In the genomic region with DNA sequence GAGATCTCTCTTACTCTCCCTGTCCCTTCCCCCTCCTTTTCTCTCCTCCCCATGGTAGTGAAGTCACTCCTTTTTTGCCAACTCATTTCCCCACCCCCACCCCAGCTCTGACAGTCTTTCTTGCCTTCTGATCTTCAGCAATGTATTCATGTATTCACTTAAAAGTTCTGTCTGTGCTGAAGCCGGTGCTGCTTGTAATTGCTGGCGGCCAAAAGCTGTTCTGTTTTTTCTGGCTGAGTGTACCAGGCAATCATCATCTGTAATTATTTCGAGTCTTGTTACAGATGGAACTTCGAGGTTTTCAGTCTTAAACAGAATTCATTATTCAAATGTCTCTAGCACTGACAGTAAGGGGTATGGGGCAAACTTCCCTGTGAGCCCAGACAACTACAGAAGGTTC, we compare ENCODE assay signal across 24 cellular contexts.
"Had no signal": no experiment of that assay in that cellular context is flagged by ENCODE, and none has a peak within 500 bp of the region (broad histone marks: within the 10 kb centered on the region; RNA-seq: fewer than 3 reads in every experiment).

No MANE protein-coding gene starts in this region.

- H3K4me3 Mint-ChIP-seq: naive thymus-derived CD4-positive, alpha-beta T cell; nephron progenitor cell; stimulated activated memory B cell treated with anti-CD40 and anti-IgM and Interleukin-4, amounts not matched to agents 10 μg/mL and 1 μg/mL and 100 μg/mL, for 72 hours; stimulated activated naive CD8-positive, alpha-beta T cell treated with anti-CD3 and anti-CD28 coated beads, Interleukin-15, Interleukin-2, amounts not matched to agents 100 ng/mL and 50 ng/mL, for 24 hours had no signal

- H3K4me1 ChIP-seq: psoas muscle, right lobe of liver, spleen, testis, upper lobe of right lung, vagina had no signal

- H3K27ac ChIP-seq: hepatocyte, neutrophil, psoas muscle, right lobe of liver, spleen, testis, tibial nerve, upper lobe of right lung, vagina had no signal

- H2AFZ ChIP-seq: hepatocyte had no signal

- ATAC-seq: left colon; left ventricle myocardium superior; naive thymus-derived CD4-positive, alpha-beta T cell; psoas muscle; right lobe of liver; stimulated activated memory B cell treated with anti-CD40 and anti-IgM and Interleukin-4, amounts not matched to agents 10 μg/mL and 1 μg/mL and 100 μg/mL, for 72 hours had no signal

- H3K4me3 ChIP-seq: hepatocyte, lung, psoas muscle, right lobe of liver, spleen, testis, tibial nerve, upper lobe of right lung, vagina had no signal

- H3K9me3 ChIP-seq: neutrophil, psoas muscle, right lobe of liver, spleen, testis, upper lobe of right lung, vagina had no signal

- H3K27ac Mint-ChIP-seq: nephron progenitor cell; stimulated activated memory B cell treated with anti-CD40 and anti-IgM and Interleukin-4, amounts not matched to agents 10 μg/mL and 1 μg/mL and 100 μg/mL, for 72 hours; stimulated activated naive CD8-positive, alpha-beta T cell treated with anti-CD3 and anti-CD28 coated beads, Interleukin-15, Interleukin-2, amounts not matched to agents 100 ng/mL and 50 ng/mL, for 24 hours had no signal

- H3K4me1 Mint-ChIP-seq: naive thymus-derived CD4-positive, alpha-beta T cell; stimulated activated memory B cell treated with anti-CD40 and anti-IgM and Interleukin-4, amounts not matched to agents 10 μg/mL and 1 μg/mL and 100 μg/mL, for 72 hours had no signal

- H3K36me3 Mint-ChIP-seq: naive thymus-derived CD4-positive, alpha-beta T cell; stimulated activated memory B cell treated with anti-CD40 and anti-IgM and Interleukin-4, amounts not matched to agents 10 μg/mL and 1 μg/mL and 100 μg/mL, for 72 hours had no signal

- DNase-seq: effector CD4-positive, alpha-beta T cell; foreskin melanocyte; head of caudate nucleus; left colon; left ventricle myocardium superior; mesenchymal stem cell; naive thymus-derived CD4-positive, alpha-beta T cell; nephron progenitor cell; psoas muscle; retina; right lobe of liver; spleen; stimulated activated CD4-positive, alpha-beta T cell treated with anti-CD3 and anti-CD28 coated beads, Interleukin-15, amount 100 ng/mL, for 24 hours; stimulated activated CD4-positive, alpha-beta T cell treated with anti-CD3 and anti-CD28 coated beads, Interleukin-1b, Interleukin-23, amount 100 ng/mL, for 48 hours; stimulated activated CD4-positive, alpha-beta T cell treated with anti-CD3 and anti-CD28 coated beads, Interleukin-4, amount 100 ng/mL, for 24 hours; testis; upper lobe of right lung had no signal

- H3K27me3 ChIP-seq: hepatocyte, neutrophil, right lobe of liver, testis, tibial nerve, upper lobe of right lung, vagina had no signal

- H3K4me2 ChIP-seq: hepatocyte had no signal

- H3K36me3 ChIP-seq: neutrophil, right lobe of liver, spleen, tibial nerve, upper lobe of right lung, vagina had no signal

- H3K9me3 Mint-ChIP-seq: stimulated activated naive CD8-positive, alpha-beta T cell treated with anti-CD3 and anti-CD28 coated beads, Interleukin-15, Interleukin-2, amounts not matched to agents 100 ng/mL and 50 ng/mL, for 24 hours had no signal
